ENCODE assay signal across 8 cellular contexts in the genomic region with DNA sequence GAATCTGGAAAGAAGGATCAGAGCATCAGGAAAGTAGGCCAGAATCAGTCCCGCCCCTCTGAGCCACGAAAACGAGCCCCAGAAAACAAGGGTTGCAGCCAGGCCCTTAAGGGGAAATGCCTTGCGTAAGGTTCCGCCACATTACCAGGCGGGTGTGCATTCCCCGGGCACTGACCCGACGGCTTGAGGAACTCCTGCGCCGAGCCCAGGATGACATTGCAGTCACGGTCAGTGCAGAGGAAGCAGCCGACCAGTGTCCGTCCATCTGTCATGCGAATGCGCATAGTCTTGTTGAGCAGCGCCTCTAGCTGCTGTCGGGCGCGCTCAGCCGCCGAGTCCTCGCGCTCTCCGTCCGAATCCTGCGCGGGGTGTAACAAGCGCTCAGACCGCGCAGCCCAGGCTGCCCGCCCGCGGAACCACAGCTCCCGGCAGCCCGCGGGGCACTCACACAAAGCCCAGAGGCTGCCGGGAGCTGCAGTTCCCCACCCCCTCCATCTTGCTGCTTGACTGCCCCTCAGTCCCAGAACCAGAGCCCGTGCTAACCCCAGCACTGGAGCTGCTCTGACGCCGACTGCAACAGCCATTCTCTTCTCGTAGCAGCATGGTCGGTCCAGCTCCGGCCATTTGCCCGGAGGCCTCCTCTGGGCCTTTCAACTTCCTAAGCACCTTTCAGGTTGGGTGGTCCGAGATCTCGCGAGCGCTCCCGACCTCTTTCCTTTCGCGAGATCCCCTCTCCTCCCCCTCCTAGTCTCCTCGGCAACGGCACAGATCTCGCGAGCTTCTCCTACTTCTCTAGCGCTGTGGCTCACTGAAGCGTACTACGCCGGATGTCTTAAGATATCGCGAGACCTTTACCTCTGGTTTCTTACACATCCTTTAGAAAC. TPM values are rescaled to one million over a fixed set of nuclear protein-coding genes. Genes with fewer than 3 reads are reported as not detected.
DNase-seq lines count a peak whose midpoint lies in the region; ATAC-seq and TF ChIP-seq lines count a peak whose summit lies in the region.

Gene NAA38 (minus strand): TSS at position 720 of the 884 bp plus-strand sequence. CDS start 96 bp downstream, at position 624.

- TF ChIP-seq CTCF in GM12874 (IDR thresholded peaks at IDR 0.05; ENCODE audit: insufficient read depth, low read depth, low read length) (peak; percentile 47), heart left ventricle (IDR thresholded peaks at IDR 0.05) (peak in 10 of 12 donors; percentile 12 to 74 (median 44)), upper lobe of right lung (IDR thresholded peaks at IDR 0.05) (peak; percentile 43)

- peak; percentile 73 for ATAC-seq in HG02763 (IDR thresholded peaks at IDR 0.05; ENCODE audit: unreplicated experiment)
- peak; percentile 87 to 90 (median 90) for ATAC-seq in heart left ventricle
- peak; percentile 89 for ATAC-seq in upper lobe of right lung

- no peaks in the 10 kb centered on the region for H3K27me3 ChIP-seq in heart left ventricle
- no peaks in the 10 kb centered on the region for H3K27me3 ChIP-seq in upper lobe of right lung

- H3K27ac ChIP-seq in adipose tissue (ENCODE audit: low read depth, low read length) (peak within 1 kb of the TSS; percentile 56), heart left ventricle (peak within 1 kb of the TSS; percentile 74 to 97 (median 92)), upper lobe of right lung (peak within 1 kb of the TSS; percentile 89)

- peak in 1 of 2 donors; percentile 32 for TF ChIP-seq POLR2A in heart left ventricle (IDR thresholded peaks at IDR 0.05)

- intact Hi-C loops in heart left ventricle (cut with DNase I): loop anchor here in 8 of 10 donors (1.0 to 10.0 kb wide), 10 partner anchors 20 to 298 kb away; partner anchors contain the start of genes KDM6B (in 2 of the 8), CHD3 (in 1 of the 8), KCNAB3 (in 1 of the 8) and PER1 (in 1 of the 8)
- intact Hi-C loops in posterior cingulate gyrus (cut with DNase I): loop anchor here (1.0 kb wide), 1 partner anchor 58 kb away; no protein-coding TSS in a partner anchor
- intact Hi-C loops in upper lobe of right lung (cut with DNase I): no loop called here

- H3K9me3 ChIP-seq in heart left ventricle: no peaks in the 10 kb centered on the region
- H3K9me3 ChIP-seq in upper lobe of right lung: no peaks in the 10 kb centered on the region

- peaks cover 0 to 51% (median 29%) of the 10 kb centered on the region in 9 donors for H3K36me3 ChIP-seq in heart left ventricle
- peaks cover 22% of the 10 kb centered on the region for H3K36me3 ChIP-seq in upper lobe of right lung

- peak within 1 kb of the TSS; percentile 39 to 85 (median 68) for H3K4me3 ChIP-seq in heart left ventricle
- peak within 1 kb of the TSS; percentile 73 for H3K4me3 ChIP-seq in upper lobe of right lung

- peak; percentile 94 to 98 (median 97) for DNase-seq in NCI-H1417 (lab: John Stamatoyannopoulos, UW)
- DNase-seq in SW 1271 (lab: John Stamatoyannopoulos, UW): peak; percentile 98 to 99
- DNase-seq in heart left ventricle: peak; percentile 96 to 98 (median 97)
- peak; percentile 90 to 99 (median 93) for DNase-seq in posterior cingulate gyrus
- DNase-seq in upper lobe of right lung: peak; percentile 98

- 0 to 1% (median 0%) methylated on average over 62 of the region's 62 CpGs for WGBS in adipose tissue, 3 donors
- WGBS in heart left ventricle, 4 donors: 0 to 1% (median 1%) methylated on average over 44 to 62 of the region's 62 CpGs

- H3K4me1 ChIP-seq in heart left ventricle: peaks cover 0 to 45% (median 33%) of the 10 kb centered on the region in 12 donors
- peaks cover 25% of the 10 kb centered on the region for H3K4me1 ChIP-seq in upper lobe of right lung

RNA-seq across cellular contexts. Expression of gene NAA38, which starts in this region (rescaled TPM):
- polyA plus RNA-seq in adipose tissue: 100 to 1,000 TPM in 2 of 3 donors, 10 to 100 TPM in 1; 69.0 to 191 (median 132) TPM
- total RNA-seq in heart left ventricle: 100 to 1,000 TPM in 1 of 9 donors, 10 to 100 TPM in 8; 60.9 to 141 (median 72.4) TPM
- 100 to 1,000 TPM in 1 of 2 donors, 10 to 100 TPM in 1; 75.2 to 179 TPM for polyA plus RNA-seq in heart left ventricle
- total RNA-seq in upper lobe of right lung: 58.7 TPM

Comparison
In these comparisons a context has a peak if more than half of its experiments do, and no peak if none do; other contexts are left out.
1. Peak in every context shown above with its lines: DNase-seq, ATAC-seq, H3K4me3 ChIP-seq and H3K27ac ChIP-seq.